In genomic region chr3:121749276-121750086, GRCh38 we compare ENCODE assay signal across 8 cellular contexts. TPM values are rescaled to one million over a fixed set of nuclear protein-coding genes. Genes with fewer than 3 reads are reported as not detected.
DNase-seq lines count a peak whose midpoint lies in the region; ATAC-seq and TF ChIP-seq lines count a peak whose summit lies in the region.

GOLGB1 (minus strand) TSS chr3:121749741; CDS start chr3:121730971, 18,770 bp downstream.

- no peak within 1 kb of the TSS for H3K4me3 Mint-ChIP-seq in effector memory CD8-positive, alpha-beta T cell

- DNase-seq in COLO668 (lab: John Stamatoyannopoulos, UW; ENCODE audit: unreplicated experiment) = peak; percentile 94
- peak; percentile 92 for DNase-seq in GM20000 (ENCODE audit: low spot score)
- DNase-seq in HS-5 (ENCODE audit: low read depth) = peak; percentile 99
- peak; percentile 97 for DNase-seq in NK-92 (lab: John Stamatoyannopoulos, UW; ENCODE audit: unreplicated experiment)
- DNase-seq in activated CD8-positive, alpha-beta memory T cell treated with anti-CD3 and anti-CD28 coated beads for 1 hour (ENCODE audit: extremely low read depth in 1 of 2, low read depth in 1 of 2) = peak; percentile 77 to 78
- peak; percentile 86 to 88 (median 87) for DNase-seq in effector memory CD8-positive, alpha-beta T cell
- peak; percentile 99 to 100 for DNase-seq in lung microvascular endothelial cell (ENCODE audit: low read depth in 2 of 2)
- peak; percentile 84 to 91 (median 87) for DNase-seq in stimulated activated CD4-positive, alpha-beta T cell treated with anti-CD3 and anti-CD28 coated beads, TNF-alpha, amount 100 ng/mL, for 48 hours (ENCODE audit: low read depth in 3 of 3)

- TF ChIP-seq CTCF in GM20000 (IDR thresholded peaks at IDR 0.05; ENCODE audit: extremely low read depth, missing control alignments) = no peak

- H3K4me1 Mint-ChIP-seq in effector memory CD8-positive, alpha-beta T cell (ENCODE audit: low read depth in 2 of 2) = peaks cover 3 to 8% of the 10 kb centered on the region in 2 donors

- H3K9me3 Mint-ChIP-seq in effector memory CD8-positive, alpha-beta T cell = no peaks in the 10 kb centered on the region

- peaks cover 19 to 21% of the 10 kb centered on the region in 2 donors for H3K27me3 Mint-ChIP-seq in effector memory CD8-positive, alpha-beta T cell

- H3K36me3 Mint-ChIP-seq in effector memory CD8-positive, alpha-beta T cell (ENCODE audit: insufficient read depth) = no peaks in the 10 kb centered on the region

- ATAC-seq in effector memory CD8-positive, alpha-beta T cell (replicated peaks) = peak; percentile 91

- no peak within 1 kb of the TSS for H3K27ac Mint-ChIP-seq in effector memory CD8-positive, alpha-beta T cell

RNA-seq across cellular contexts. Expression of gene GOLGB1, which starts in this region (rescaled TPM):
- total RNA-seq in lung microvascular endothelial cell = 29.9 and 35.3 TPM in 2 replicates

Comparison
In these comparisons a context has a peak if more than half of its experiments do, and no peak if none do; other contexts are left out.
1. Peak in every context shown above with its lines: DNase-seq and ATAC-seq.